In genomic region chr5:170603578-170604565, GRCh38 we compare ENCODE assay signal across 9 cellular contexts.
DNase-seq lines count a peak whose midpoint lies in the region; ATAC-seq, FAIRE-seq and TF ChIP-seq lines count a peak whose summit lies in the region.
"Had no signal": no experiment of that assay in that cellular context is flagged by ENCODE, and none has a peak within 500 bp of the region (broad histone marks: within the 10 kb centered on the region; RNA-seq: fewer than 3 reads in every experiment).

No MANE protein-coding gene starts in this region.

- peak; percentile 94 for DNase-seq in 8988T
- peak; percentile 74 for DNase-seq in GM10248 (ENCODE audit: extremely low spot score)
- DNase-seq in RCC 7860 (ENCODE audit: low spot score): peak; percentile 7
- peak; percentile 67 for DNase-seq in astrocyte of the hippocampus (ENCODE audit: low read depth, low spot score)
- DNase-seq in keratinocyte (ENCODE audit: low read depth, low spot score): no peak
- peak; percentile 27 to 68 (median 42) for DNase-seq in stimulated activated CD4-positive, alpha-beta T cell treated with anti-CD3 and anti-CD28 coated beads, TNF-alpha, amount 100 ng/mL, for 48 hours (ENCODE audit: low read depth in 3 of 3)

- dilution Hi-C loops in keratinocyte (cut with MboI; ENCODE audit: extremely low pct_ligation_motif_present, low sequenced_read_pairs): no loop called here

- no peaks in the 10 kb centered on the region for H4K20me1 ChIP-seq in keratinocyte (ENCODE audit: control insufficient read depth, extremely low read depth, insufficient read depth, low read length)

- H3K79me2 ChIP-seq in keratinocyte (ENCODE audit: control insufficient read depth, insufficient read depth, low read length): no peaks in the 10 kb centered on the region

- H3K4me3 ChIP-seq in keratinocyte (ENCODE audit: control insufficient read depth in 2 of 3, extremely low read depth in 1 of 3, insufficient read depth in 2 of 3, low read depth in 1 of 3, low read length in 3 of 3): no peak overlapping the region

- H3K36me3 ChIP-seq in keratinocyte (ENCODE audit: control insufficient read depth in 2 of 2, extremely low read depth in 1 of 2, insufficient read depth in 2 of 2, low read length in 2 of 2): no peaks in the 10 kb centered on the region

- no peak overlapping the region for H3K9ac ChIP-seq in keratinocyte (ENCODE audit: control insufficient read depth, extremely low read depth, insufficient read depth, low read length)

- TF ChIP-seq CTCF in GM10248 (IDR thresholded peaks at IDR 0.05; ENCODE audit: control extremely low read depth, extremely low read depth, low read depth, missing control alignments) (peak; percentile 41), keratinocyte (optimal IDR thresholded peaks at IDR 0.05 in 1 of 3, IDR thresholded peaks at IDR 0.05 in 1 of 3, conservative IDR thresholded peaks at IDR 0.05 in 1 of 3; ENCODE audit: extremely low read depth in 1 of 3, insufficient read depth in 2 of 3, low read length in 3 of 3) (peak; percentile 80 to 87 (median 86))

- no peaks in the 10 kb centered on the region for H3K4me1 ChIP-seq in keratinocyte (ENCODE audit: control insufficient read depth, extremely low read depth, insufficient read depth, low read length)

- CTCF ChIA-PET in GM10248 (lab: Yijun Ruan, JAX): interaction anchor here (1.1 to 1.7 kb wide), 6 partner anchors 8 to 30 kb away, joined by 3 to 5 read pairs (median 4); no protein-coding TSS in a partner anchor

- H2AFZ ChIP-seq in keratinocyte (ENCODE audit: control insufficient read depth, low read length): no peak overlapping the region

- H3K9me1 ChIP-seq in keratinocyte (ENCODE audit: control insufficient read depth, extremely low read depth, insufficient read depth, low read length): no peaks in the 10 kb centered on the region

- peak; percentile 70 for ATAC-seq in HG03520 (IDR thresholded peaks at IDR 0.05; ENCODE audit: unreplicated experiment)
- ATAC-seq in HG02852 (IDR thresholded peaks at IDR 0.05; ENCODE audit: unreplicated experiment): no peak

- peaks cover 18% of the 10 kb centered on the region for H3K27me3 ChIP-seq in keratinocyte (ENCODE audit: control insufficient read depth, extremely low read depth, insufficient read depth, low read length)

- no peaks in the 10 kb centered on the region for H3K9me3 ChIP-seq in keratinocyte (ENCODE audit: control insufficient read depth, low read depth, low read length)

- FAIRE-seq in RCC 7860 (lab: Jason Lieb, UNC): no peak
- peak; percentile 49 for FAIRE-seq in keratinocyte (lab: Jason Lieb, UNC)

- no peak overlapping the region for H3K4me2 ChIP-seq in keratinocyte (ENCODE audit: control insufficient read depth, extremely low read depth, insufficient read depth, low read depth, low read length)

- no peak overlapping the region for H3K27ac ChIP-seq in keratinocyte (ENCODE audit: control insufficient read depth, insufficient read depth, low read length)
- H3K27ac ChIP-seq: epithelial cell of prostate had no signal

- POLR2A ChIA-PET in GM10248 (lab: Yijun Ruan, JAX): no interaction called here
